In genomic region chr3:73740041-73740440, GRCh38 we compare ENCODE assay signal across 31 cellular contexts.
DNase-seq lines count a peak whose midpoint lies in the region; TF ChIP-seq lines count a peak whose summit lies in the region.
"Had no signal": no experiment of that assay in that cellular context is flagged by ENCODE, and none has a peak within 500 bp of the region (broad histone marks: within the 10 kb centered on the region; RNA-seq: fewer than 3 reads in every experiment).

No MANE protein-coding gene starts in this region.

- DNase-seq in AG09309 (ENCODE audit: low read depth) (peak; percentile 31), M059J (ENCODE audit: low read depth) (peak; percentile 6), choroid plexus epithelial cell (ENCODE audit: low read depth) (peak; percentile 76), mesothelial cell of epicardium (ENCODE audit: low spot score in 2 of 2, unreplicated experiment in 2 of 2) (no peak), NCI-H2196 (lab: John Stamatoyannopoulos, UW; ENCODE audit: unreplicated experiment) (no peak), COLO668 (lab: John Stamatoyannopoulos, UW; ENCODE audit: unreplicated experiment) (no peak), OCI-M1 (lab: John Stamatoyannopoulos, UW) (no peak)
- no peak for DNase-seq in T-helper 2 cell treated with Interferon-gamma antibody and Interleukin-4, amounts not matched to agents 5 μg/mL and 100 μg/mL, for 36 hours (ENCODE audit: low spot score)
- DNase-seq: 8988T; activated CD4-positive, alpha-beta T cell treated with anti-CD3 and anti-CD28 coated beads for 48 hours; activated T-cell treated with anti-CD3 and anti-CD28 coated beads for 4 hours; caudate nucleus; CD4-positive, CD25-positive, alpha-beta regulatory T cell; DMS79 treated with DMSO at 0.1 percent for 48 hours; gastrocnemius medialis; H9; hippocampal formation; left colon; MM.1S; NCI-H1105 treated with DMSO at 0.1 percent for 48 hours; NCI-H2081; NCI-H2227 treated with DMSO at 0.1 percent for 48 hours; NCI-H526 treated with DMSO at 0.1 percent for 48 hours; retina; Right ventricle myocardium superior; stimulated activated naive CD4-positive, alpha-beta T cell treated with Interleukin-2 at 50 U/mL for 16 hours; testis had no signal

- no peaks in the 10 kb centered on the region for H3K36me3 Mint-ChIP-seq in mesothelial cell of epicardium
- H3K36me3 Mint-ChIP-seq in T-helper 2 cell treated with Interferon-gamma antibody and Interleukin-4, amounts not matched to agents 5 μg/mL and 100 μg/mL, for 36 hours (ENCODE audit: low read depth) = no peaks in the 10 kb centered on the region
- H3K36me3 Mint-ChIP-seq: activated naive CD4-positive, alpha-beta T cell treated with anti-CD3 and anti-CD28 coated beads, Interleukin-2, amount 50 U/mL, for 72 hours; CD4-positive, CD25-positive, alpha-beta regulatory T cell had no signal

- H3K27ac Mint-ChIP-seq in mesothelial cell of epicardium = peak overlapping the region; percentile 80
- no peak overlapping the region for H3K27ac Mint-ChIP-seq in T-helper 2 cell treated with Interferon-gamma antibody and Interleukin-4, amounts not matched to agents 5 μg/mL and 100 μg/mL, for 36 hours
- H3K27ac Mint-ChIP-seq: activated naive CD4-positive, alpha-beta T cell treated with anti-CD3 and anti-CD28 coated beads, Interleukin-2, amount 50 U/mL, for 72 hours; activated T-helper 2 cell treated with anti-CD3 and anti-CD28 coated beads, Interferon-gamma antibody, Interleukin-2, Interleukin-4, amounts not matched to agents 10 μg/mL and 5 μg/mL and 100 μg/mL, durations not matched to agents 14 hours and 24 hours and 36 hours; CD4-positive, CD25-positive, alpha-beta regulatory T cell; dendritic cell treated with granulocyte-macrophage colony-stimulating factor and Interleukin-4, amounts not matched to agents 40 ng/mL and 50 ng/mL, for 4 days had no signal

- H3K4me3 Mint-ChIP-seq in mesothelial cell of epicardium = no peak overlapping the region
- H3K4me3 Mint-ChIP-seq in T-helper 2 cell treated with Interferon-gamma antibody and Interleukin-4, amounts not matched to agents 5 μg/mL and 100 μg/mL, for 36 hours = no peak overlapping the region
- H3K4me3 Mint-ChIP-seq: CD4-positive, CD25-positive, alpha-beta regulatory T cell; dendritic cell treated with granulocyte-macrophage colony-stimulating factor and Interleukin-4, amounts not matched to agents 40 ng/mL and 50 ng/mL, for 4 days; H9 had no signal

- peaks cover 7% of the 10 kb centered on the region for H3K4me1 Mint-ChIP-seq in mesothelial cell of epicardium
- H3K4me1 Mint-ChIP-seq in T-helper 2 cell treated with Interferon-gamma antibody and Interleukin-4, amounts not matched to agents 5 μg/mL and 100 μg/mL, for 36 hours (ENCODE audit: low read depth) = no peaks in the 10 kb centered on the region
- H3K4me1 Mint-ChIP-seq: CD4-positive, CD25-positive, alpha-beta regulatory T cell had no signal

- H3K4me3 ChIP-seq in AG09309 (ENCODE audit: control insufficient read depth, low read depth, low read length) = no peak overlapping the region
- H3K4me3 ChIP-seq in choroid plexus epithelial cell (ENCODE audit: low read depth, low read length) = no peak overlapping the region
- H3K4me3 ChIP-seq: gastrocnemius medialis, skin epidermis, testis had no signal

- no peaks in the 10 kb centered on the region for H3K27me3 Mint-ChIP-seq in mesothelial cell of epicardium (ENCODE audit: low read depth)
- H3K27me3 Mint-ChIP-seq in T-helper 2 cell treated with Interferon-gamma antibody and Interleukin-4, amounts not matched to agents 5 μg/mL and 100 μg/mL, for 36 hours (ENCODE audit: low read depth) = no peaks in the 10 kb centered on the region
- H3K27me3 Mint-ChIP-seq: CD4-positive, CD25-positive, alpha-beta regulatory T cell; dendritic cell treated with granulocyte-macrophage colony-stimulating factor and Interleukin-4, amounts not matched to agents 40 ng/mL and 50 ng/mL, for 4 days had no signal

- no peaks in the 10 kb centered on the region for H3K9me3 Mint-ChIP-seq in mesothelial cell of epicardium
- no peaks in the 10 kb centered on the region for H3K9me3 Mint-ChIP-seq in T-helper 2 cell treated with Interferon-gamma antibody and Interleukin-4, amounts not matched to agents 5 μg/mL and 100 μg/mL, for 36 hours
- H3K9me3 Mint-ChIP-seq: activated T-helper 2 cell treated with anti-CD3 and anti-CD28 coated beads, Interferon-gamma antibody, Interleukin-2, Interleukin-4, amounts not matched to agents 10 μg/mL and 5 μg/mL and 100 μg/mL, durations not matched to agents 14 hours and 24 hours and 36 hours; dendritic cell treated with granulocyte-macrophage colony-stimulating factor and Interleukin-4, amounts not matched to agents 40 ng/mL and 50 ng/mL, for 4 days; H9 had no signal

- TF ChIP-seq CTCF in AG09309 (IDR thresholded peaks at IDR 0.05; ENCODE audit: control insufficient read depth, insufficient read depth, low read depth, low read length, missing control alignments) (no peak), choroid plexus epithelial cell (conservative IDR thresholded peaks at IDR 0.05; ENCODE audit: low read depth, low read length) (no peak), mesothelial cell of epicardium (IDR thresholded peaks at IDR 0.05; ENCODE audit: unreplicated experiment) (no peak)

Comparison
In these comparisons a context has a peak if more than half of its experiments do, and no peak if none do; other contexts are left out.
1. DNase-seq: peak in AG09309 (single experiment), M059J (single experiment) and choroid plexus epithelial cell (single experiment); none in mesothelial cell of epicardium (0 of 2), T-helper 2 cell treated with Interferon-gamma antibody and Interleukin-4, amounts not matched to agents 5 μg/mL and 100 μg/mL, for 36 hours (single experiment), NCI-H2196 (single experiment), COLO668 (single experiment) and OCI-M1 (single experiment).